In genomic region chr17:63332286-63332685, GRCh38 we compare ENCODE assay signal across 31 cellular contexts.
"Had no signal": no experiment of that assay in that cellular context is flagged by ENCODE, and none has a peak within 500 bp of the region (broad histone marks: within the 10 kb centered on the region; RNA-seq: fewer than 3 reads in every experiment).

No MANE protein-coding gene starts in this region.

- H3K36me3 ChIP-seq: gastrocnemius medialis, right atrium auricular region, stomach, thyroid gland, upper lobe of left lung, vagina, WERI-Rb-1 had no signal

- H3K27ac ChIP-seq: epithelial cell of prostate, gastrocnemius medialis, hepatocyte, right atrium auricular region, stomach, thyroid gland, upper lobe of left lung, vagina, WERI-Rb-1 had no signal

- H3K9me3 ChIP-seq: gastrocnemius medialis, right atrium auricular region, stomach, thyroid gland, upper lobe of left lung, vagina had no signal

- H3K9me3 Mint-ChIP-seq: activated naive CD8-positive, alpha-beta T cell treated with anti-CD3 and anti-CD28 coated beads for 36 hours; dendritic cell treated with granulocyte-macrophage colony-stimulating factor and Interleukin-4, amounts not matched to agents 40 ng/mL and 50 ng/mL, for 4 days; memory B cell; naive thymus-derived CD8-positive, alpha-beta T cell; neural crest cell; stimulated activated naive B cell treated with anti-CD40 and anti-IgM and Interleukin-4, amounts not matched to agents 10 μg/mL and 1 μg/mL and 100 μg/mL, for 72 hours; T-helper 1 cell treated with Interleukin-12 subunit alpha and Interleukin-12 subunit beta and Interleukin-4 antibody, amounts not matched to agents 30 μg/mL and 1 μg/mL, for 36 hours had no signal

- DNase-seq: activated CD4-positive, alpha-beta T cell treated with anti-CD3 and anti-CD28 coated beads for 48 hours; activated CD4-positive, alpha-beta T cell treated with anti-CD3 and anti-CD28 coated beads, Interleukin-2, amount 50 U/mL, for 48 hours; activated CD8-positive, alpha-beta memory T cell treated with anti-CD3 and anti-CD28 coated beads for 24 hours; activated effector memory CD4-positive, alpha-beta T cell treated with Interleukin-2 at 50 U/mL for 16 hours; activated naive CD4-positive, alpha-beta T cell treated with Interleukin-2 at 50 U/mL for 16 hours; activated naive CD8-positive, alpha-beta T cell treated with anti-CD3 and anti-CD28 coated beads for 36 hours; amniotic stem cell; central memory CD4-positive, alpha-beta T cell; gastrocnemius medialis; kidney; left colon; midbrain; naive thymus-derived CD8-positive, alpha-beta T cell; occipital lobe; stimulated activated CD4-positive, alpha-beta T cell treated with anti-CD3 and anti-CD28 coated beads, Interleukin-15, amount 100 ng/mL, for 24 hours; stimulated activated CD4-positive, alpha-beta T cell treated with anti-CD3 and anti-CD28 coated beads, Interleukin-2, amount 100 ng/mL, for 24 hours; stimulated activated naive B cell treated with anti-CD40 and anti-IgM and Interleukin-4, amounts not matched to agents 10 μg/mL and 1 μg/mL and 100 μg/mL, for 72 hours; stomach; SW 1271; T1000; thyroid gland; upper lobe of left lung; WERI-Rb-1 had no signal

- H3K4me1 Mint-ChIP-seq: activated naive CD8-positive, alpha-beta T cell treated with anti-CD3 and anti-CD28 coated beads for 36 hours; memory B cell; neural crest cell had no signal

- H3K27me3 ChIP-seq: gastrocnemius medialis, hepatocyte, right atrium auricular region, stomach, thyroid gland, upper lobe of left lung, vagina had no signal

- H3K4me3 Mint-ChIP-seq: activated naive CD8-positive, alpha-beta T cell treated with anti-CD3 and anti-CD28 coated beads for 36 hours; dendritic cell treated with granulocyte-macrophage colony-stimulating factor and Interleukin-4, amounts not matched to agents 40 ng/mL and 50 ng/mL, for 4 days; memory B cell; naive thymus-derived CD8-positive, alpha-beta T cell; neural crest cell; stimulated activated naive B cell treated with anti-CD40 and anti-IgM and Interleukin-4, amounts not matched to agents 10 μg/mL and 1 μg/mL and 100 μg/mL, for 72 hours; T-helper 1 cell treated with Interleukin-12 subunit alpha and Interleukin-12 subunit beta and Interleukin-4 antibody, amounts not matched to agents 30 μg/mL and 1 μg/mL, for 36 hours had no signal

- H3K27ac Mint-ChIP-seq: activated naive CD8-positive, alpha-beta T cell treated with anti-CD3 and anti-CD28 coated beads for 36 hours; dendritic cell treated with granulocyte-macrophage colony-stimulating factor and Interleukin-4, amounts not matched to agents 40 ng/mL and 50 ng/mL, for 4 days; memory B cell; naive thymus-derived CD8-positive, alpha-beta T cell; stimulated activated naive B cell treated with anti-CD40 and anti-IgM and Interleukin-4, amounts not matched to agents 10 μg/mL and 1 μg/mL and 100 μg/mL, for 72 hours; T-helper 1 cell treated with Interleukin-12 subunit alpha and Interleukin-12 subunit beta and Interleukin-4 antibody, amounts not matched to agents 30 μg/mL and 1 μg/mL, for 36 hours had no signal

- H2AFZ ChIP-seq: hepatocyte had no signal

- H3K36me3 Mint-ChIP-seq: memory B cell; stimulated activated naive B cell treated with anti-CD40 and anti-IgM and Interleukin-4, amounts not matched to agents 10 μg/mL and 1 μg/mL and 100 μg/mL, for 72 hours had no signal

- H3K79me2 ChIP-seq: hepatocyte had no signal

- H3K27me3 Mint-ChIP-seq: activated naive CD8-positive, alpha-beta T cell treated with anti-CD3 and anti-CD28 coated beads for 36 hours; dendritic cell treated with granulocyte-macrophage colony-stimulating factor and Interleukin-4, amounts not matched to agents 40 ng/mL and 50 ng/mL, for 4 days; memory B cell; naive thymus-derived CD8-positive, alpha-beta T cell; stimulated activated naive B cell treated with anti-CD40 and anti-IgM and Interleukin-4, amounts not matched to agents 10 μg/mL and 1 μg/mL and 100 μg/mL, for 72 hours had no signal

- H3K4me3 ChIP-seq: gastrocnemius medialis, hepatocyte, right atrium auricular region, stomach, thyroid gland, upper lobe of left lung, vagina had no signal

- H3K4me1 ChIP-seq: gastrocnemius medialis, right atrium auricular region, thyroid gland, upper lobe of left lung, vagina had no signal

- H3K4me2 ChIP-seq: hepatocyte had no signal
